14 cellular contexts compared by ENCODE assay signal in the genomic region with DNA sequence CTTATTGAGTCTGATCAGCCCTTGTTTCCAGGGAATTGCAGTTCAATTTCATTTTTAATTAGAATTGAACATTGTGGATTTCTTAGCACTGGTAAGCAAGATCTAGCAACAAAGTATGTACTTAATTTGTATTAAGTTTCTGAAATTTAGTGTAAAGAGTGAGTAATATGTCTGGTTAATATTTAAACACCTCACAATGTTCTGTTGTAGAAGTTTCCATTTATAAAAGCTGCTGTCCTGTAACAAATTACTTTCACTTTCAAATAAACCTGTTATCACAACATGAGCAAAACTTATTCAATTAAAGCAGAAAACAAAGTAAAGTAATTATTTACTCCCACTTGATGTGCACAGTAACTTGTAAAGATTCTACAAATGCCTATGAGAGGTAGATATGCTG.
A peak's percentile ranks its signal among the peaks of the same experiment; 100 is the strongest.
DNase-seq lines count a peak whose midpoint lies in the region; ATAC-seq and TF ChIP-seq lines count a peak whose summit lies in the region.
"Had no signal": no experiment of that assay in that cellular context is flagged by ENCODE, and none has a peak within 500 bp of the region (broad histone marks: within the 10 kb centered on the region; RNA-seq: fewer than 3 reads in every experiment).

No MANE protein-coding gene starts in this region.

- H3K27ac ChIP-seq in left lung, result no peak overlapping the region

- H3K36me3 ChIP-seq in left lung, result no peaks in the 10 kb centered on the region

- peaks cover 11% of the 10 kb centered on the region for H3K4me1 Mint-ChIP-seq in HFFc6 (ENCODE audit: low read depth)
- H3K4me1 Mint-ChIP-seq: CD14-positive monocyte, memory B cell had no signal

- H3K4me3 ChIP-seq in left lung, result no peak overlapping the region

- H3K9me3 Mint-ChIP-seq in HFFc6, result no peaks in the 10 kb centered on the region
- H3K9me3 Mint-ChIP-seq: memory B cell had no signal

- no peaks in the 10 kb centered on the region for H3K4me1 ChIP-seq in left lung

- H3K4me3 Mint-ChIP-seq in HFFc6, result peak overlapping the region; percentile 38
- H3K4me3 Mint-ChIP-seq: CD14-positive monocyte; effector memory CD8-positive, alpha-beta T cell; memory B cell had no signal

- intact Hi-C loops in left lung (cut with DNase I) (no loop called here), posterior vena cava (cut with DNase I) (no loop called here)

- DNase-seq in HFFc6 (no peak), NAMALWA (ENCODE audit: low spot score) (peak; percentile 13), left lung (no peak), RPMI8226 (no peak), posterior vena cava (ENCODE audit: low spot score) (no peak), HCEC 1CT (no peak), NCI-H128 (lab: John Stamatoyannopoulos, UW; ENCODE audit: unreplicated experiment) (no peak)
- DNase-seq: activated CD4-positive, CD25-positive, alpha-beta regulatory T cell treated with anti-CD3 and anti-CD28 coated beads, Interleukin-2, amount 50 U/mL, for 72 hours; effector memory CD8-positive, alpha-beta T cell; NCI-H82 had no signal

- H3K27me3 Mint-ChIP-seq in HFFc6 (ENCODE audit: insufficient read depth), result no peaks in the 10 kb centered on the region; the same call in 1 of the 2 replicates
- H3K27me3 Mint-ChIP-seq: effector memory CD8-positive, alpha-beta T cell; memory B cell; progenitor cell of endocrine pancreas had no signal

- no peaks in the 10 kb centered on the region for H3K36me3 Mint-ChIP-seq in HFFc6 (ENCODE audit: low read depth)
- H3K36me3 Mint-ChIP-seq: CD14-positive monocyte, memory B cell had no signal

- no peaks in the 10 kb centered on the region for H3K27me3 ChIP-seq in left lung

- no peak overlapping the region for H3K27ac Mint-ChIP-seq in HFFc6
- H3K27ac Mint-ChIP-seq: CD14-positive monocyte; effector memory CD8-positive, alpha-beta T cell; memory B cell; progenitor cell of endocrine pancreas had no signal

- no peak for TF ChIP-seq CTCF in HFFc6 (IDR thresholded peaks at IDR 0.05)
- TF ChIP-seq CTCF in left lung (IDR thresholded peaks at IDR 0.05), result no peak

- no peaks in the 10 kb centered on the region for H3K9me3 ChIP-seq in left lung

- ATAC-seq in GM18511 (IDR thresholded peaks at IDR 0.05; ENCODE audit: unreplicated experiment) (peak; percentile 70), left lung (peak; percentile 33)
- ATAC-seq: effector memory CD8-positive, alpha-beta T cell had no signal
